In genomic region chr11:107457558-107458271, GRCh38 we compare ENCODE assay signal across 1 cellular context.
TF ChIP-seq lines count a peak whose summit lies in the region.

CWF19L2 (minus strand) TSS chr11:107457825; CDS start chr11:107457816, 9 bp downstream.

TF ChIP-seq in HepG2, 621 proteins besides CTCF, POLR2A, EP300 and RAD21 (continued from another document and continues in another):
- TF ChIP-seq ZNF460 (CRISPR knock-in tag; IDR thresholded peaks at IDR 0.05; ENCODE audit: borderline replicate concordance) (no peak), HOXD1 (CRISPR knock-in tag; IDR thresholded peaks at IDR 0.05) (no peak), NFAT5 (CRISPR knock-in tag; IDR thresholded peaks at IDR 0.05) (no peak), GABPB1 (CRISPR knock-in tag; IDR thresholded peaks at IDR 0.05) (peak; percentile 87), SPEN (CRISPR knock-in tag; IDR thresholded peaks at IDR 0.05; ENCODE audit: low read depth) (no peak; the same call in 1 of the 2 replicates), FOXO4 (CRISPR knock-in tag; conservative IDR thresholded peaks at IDR 0.05) (no peak), E2F5 (CRISPR knock-in tag; conservative IDR thresholded peaks at IDR 0.05) (no peak), TAF1 (CRISPR knock-in tag; IDR thresholded peaks at IDR 0.05) (peak; percentile 82), RFXANK (CRISPR knock-in tag; IDR thresholded peaks at IDR 0.05) (no peak; the same call in 1 of the 2 replicates), KAT8 (CRISPR knock-in tag; IDR thresholded peaks at IDR 0.05) (peak; percentile 99), ZNF792 (CRISPR knock-in tag; IDR thresholded peaks at IDR 0.05) (no peak), HDAC1 (CRISPR knock-in tag; IDR thresholded peaks at IDR 0.05) (peak; percentile 86), NR2C2 (CRISPR knock-in tag; IDR thresholded peaks at IDR 0.05; ENCODE audit: borderline replicate concordance) (0 out of 2 replicates have a peak, but pooled peaks have one; percentile 21), ZNF501 (CRISPR knock-in tag; IDR thresholded peaks at IDR 0.05) (peak; percentile 91), ZGPAT (CRISPR knock-in tag; IDR thresholded peaks at IDR 0.05) (peak; percentile 65), ATF4 (CRISPR knock-in tag; IDR thresholded peaks at IDR 0.05) (0 out of 4 replicates have a peak, but pooled peaks of 1 of the 2 experiments have one; percentile 21), ZNF574 (CRISPR knock-in tag; IDR thresholded peaks at IDR 0.05) (peak; percentile 73), ZNF567 (CRISPR knock-in tag; IDR thresholded peaks at IDR 0.05; ENCODE audit: borderline replicate concordance) (no peak), ATF1 (CRISPR knock-in tag; IDR thresholded peaks at IDR 0.05) (0 out of 2 replicates have a peak, but pooled peaks have one; percentile 6), XRCC5 (optimal IDR thresholded peaks at IDR 0.05; ENCODE audit: low read length) (peak; percentile 21), ZNF446 (CRISPR knock-in tag; IDR thresholded peaks at IDR 0.05) (no peak), SIX1 (CRISPR knock-in tag; IDR thresholded peaks at IDR 0.05; ENCODE audit: borderline replicate concordance) (peak; percentile 85), CREM (IDR thresholded peaks at IDR 0.05) (peak; percentile 59), CREM (CRISPR knock-in tag; IDR thresholded peaks at IDR 0.05) (no peak), FOXK1 (CRISPR knock-in tag; IDR thresholded peaks at IDR 0.05; ENCODE audit: borderline replicate concordance, low read depth) (peak; percentile 98), MIER2 (CRISPR knock-in tag; IDR thresholded peaks at IDR 0.05) (no peak), NONO (IDR thresholded peaks at IDR 0.05) (no peak), NONO (CRISPR knock-in tag; conservative IDR thresholded peaks at IDR 0.05) (0 out of 2 replicates have a peak, but pooled peaks have one; percentile 37), MXD3 (CRISPR knock-in tag; IDR thresholded peaks at IDR 0.05) (no peak), SRF (IDR thresholded peaks at IDR 0.05; ENCODE audit: low read depth, low read length) (peak; percentile 31; the same call in 1 of the 2 replicates), SMAD3 (CRISPR knock-in tag; IDR thresholded peaks at IDR 0.05) (peak; percentile 50; the same call in 1 of the 2 replicates), ZMYM4 (CRISPR knock-in tag; IDR thresholded peaks at IDR 0.05) (peak; percentile 93), BCL6 (CRISPR knock-in tag; IDR thresholded peaks at IDR 0.05) (peak; percentile 26; the same call in 1 of the 2 replicates), NFIC (IDR thresholded peaks at IDR 0.05; ENCODE audit: low read length) (peak; percentile 49; the same call in 1 of the 2 replicates), ARNT (IDR thresholded peaks at IDR 0.05) (no peak), KDM2A (CRISPR knock-in tag; IDR thresholded peaks at IDR 0.05; ENCODE audit: borderline replicate concordance, low read depth) (peak; percentile 47; the same call in 1 of the 2 replicates), ZSCAN21 (CRISPR knock-in tag; IDR thresholded peaks at IDR 0.05; ENCODE audit: borderline replicate concordance) (no peak), GABPA (IDR thresholded peaks at IDR 0.05; ENCODE audit: low read depth, low read length) (peak; percentile 25; the same call in 1 of the 2 replicates), GABPA (CRISPR knock-in tag; IDR thresholded peaks at IDR 0.05; ENCODE audit: low read depth) (peak; percentile 91), ZNF503 (CRISPR knock-in tag; IDR thresholded peaks at IDR 0.05) (peak; percentile 53; the same call in 1 of the 2 replicates), MAFG (CRISPR knock-in tag; IDR thresholded peaks at IDR 0.05) (no peak), ZNF331 (CRISPR knock-in tag; IDR thresholded peaks at IDR 0.05) (peak; percentile 45; the same call in 1 of the 2 replicates), RFX3 (CRISPR knock-in tag; IDR thresholded peaks at IDR 0.05) (peak; percentile 55), PHF5A (CRISPR knock-in tag; IDR thresholded peaks at IDR 0.05; ENCODE audit: low read depth, unreplicated experiment) (no peak), PITX1 (CRISPR knock-in tag; IDR thresholded peaks at IDR 0.05) (peak; percentile 12; the same call in 1 of the 2 replicates), FOXJ3 (CRISPR knock-in tag; IDR thresholded peaks at IDR 0.05; ENCODE audit: borderline replicate concordance) (peak; percentile 11; the same call in 1 of the 2 replicates), POGZ (CRISPR knock-in tag; IDR thresholded peaks at IDR 0.05) (peak; percentile 68), SOX13 (IDR thresholded peaks at IDR 0.05) (no peak), SOX13 (CRISPR knock-in tag; conservative IDR thresholded peaks at IDR 0.05 in 1 of 2, IDR thresholded peaks at IDR 0.05 in 1 of 2) (peak in 1 of 2 experiments; percentile 30; a peak in 1 of 4 replicates), NCOR1 (IDR thresholded peaks at IDR 0.05; ENCODE audit: borderline replicate concordance, low read length) (0 out of 2 replicates have a peak, but pooled peaks have one; percentile 19), SIN3B (IDR thresholded peaks at IDR 0.05; ENCODE audit: low read length) (peak; percentile 94), SIN3A (IDR thresholded peaks at IDR 0.05; ENCODE audit: borderline replicate concordance, low read depth, low read length) (peak; percentile 81; the same call in 1 of the 2 replicates), ZNF776 (CRISPR knock-in tag; IDR thresholded peaks at IDR 0.05) (no peak), CHD2 (IDR thresholded peaks at IDR 0.05; ENCODE audit: low read depth, low read length) (no peak), MAX (IDR thresholded peaks at IDR 0.05) (0 out of 2 replicates have a peak, but pooled peaks have one; percentile 28), FOXO1 (CRISPR knock-in tag; IDR thresholded peaks at IDR 0.05) (peak; percentile 50; the same call in 1 of the 2 replicates), FOXC1 (CRISPR knock-in tag; IDR thresholded peaks at IDR 0.05; ENCODE audit: borderline replicate concordance) (no peak)
